Comparison of ENCODE assay signal across 8 cellular contexts in the genomic region with DNA sequence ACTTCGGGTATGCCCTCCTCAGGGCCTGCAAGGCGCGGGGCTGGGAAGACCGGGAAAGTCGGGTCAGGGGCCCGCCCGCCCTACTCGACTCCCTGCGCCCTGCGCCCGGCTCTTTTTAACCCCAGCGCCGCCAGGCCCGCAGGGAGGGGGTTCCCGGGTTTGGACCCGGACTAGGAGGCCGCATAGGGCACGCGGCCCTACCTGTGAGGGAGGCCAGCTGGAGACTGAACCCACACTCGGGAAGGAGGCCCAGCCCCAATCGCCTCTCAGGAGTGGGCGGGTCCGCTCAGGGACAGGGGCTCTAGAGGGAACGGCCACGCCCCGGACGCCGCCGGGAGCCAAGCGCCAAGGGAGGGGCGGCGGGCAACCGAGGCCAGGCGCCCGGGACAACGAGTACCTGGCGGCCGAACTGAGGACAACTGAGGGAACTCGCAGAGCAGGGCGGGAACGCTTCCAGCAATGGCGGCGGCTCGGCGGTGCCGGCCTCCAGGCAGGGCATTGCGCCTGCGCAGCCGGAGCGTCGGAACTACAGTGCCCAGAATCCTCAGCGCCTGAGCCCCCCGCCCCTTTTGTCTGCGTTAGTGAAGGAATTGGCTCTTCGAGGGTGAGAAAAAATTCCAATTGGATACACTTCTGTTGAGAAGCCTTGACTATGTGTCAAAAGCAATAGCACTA.
DNase-seq lines count a peak whose midpoint lies in the region; ATAC-seq and TF ChIP-seq lines count a peak whose summit lies in the region.

A gene (minus strand): TSS at position 484 of the 675 bp plus-strand sequence.

- H3K27me3 ChIP-seq in HUES6 (ENCODE audit: control insufficient read depth, insufficient read depth, low read length) (no peaks in the 10 kb centered on the region), OCI-LY1 (ENCODE audit: insufficient read depth, low read length) (no peaks in the 10 kb centered on the region)

- H3K9me3 ChIP-seq in HUES6 (ENCODE audit: control insufficient read depth, insufficient read depth, low read depth, low read length) = peaks cover 12% of the 10 kb centered on the region; the same call in 1 of the 2 replicates
- peaks cover 2% of the 10 kb centered on the region; the same call in 1 of the 2 replicates for H3K9me3 ChIP-seq in OCI-LY1 (ENCODE audit: low read length)

- H3K4me1 ChIP-seq in HUES6 (ENCODE audit: control insufficient read depth, insufficient read depth, low read length) = peaks cover 6% of the 10 kb centered on the region; the same call in 1 of the 2 replicates
- H3K4me1 ChIP-seq in OCI-LY1 (ENCODE audit: insufficient read depth, low read length, severe bottlenecking) = peaks cover 5% of the 10 kb centered on the region

- H3K36me3 ChIP-seq in HUES6 (ENCODE audit: control insufficient read depth, insufficient read depth, low read length) = no peaks in the 10 kb centered on the region
- H3K36me3 ChIP-seq in OCI-LY1 (ENCODE audit: insufficient read depth, low read length) = no peaks in the 10 kb centered on the region

- peak; percentile 90 for ATAC-seq in GM21423 (IDR thresholded peaks at IDR 0.05; ENCODE audit: unreplicated experiment)

- no peaks in the 10 kb centered on the region for H3K9me2 ChIP-seq in OCI-LY1 (ENCODE audit: low read depth, low read length)

- no peak for TF ChIP-seq CTCF in OCI-LY1 (IDR thresholded peaks at IDR 0.05; ENCODE audit: low read length)
- no peak for TF ChIP-seq CTCF in epithelial cell of esophagus (IDR thresholded peaks at IDR 0.05; ENCODE audit: insufficient read depth, low read depth, low read length, missing control alignments)

- H3K79me2 ChIP-seq in OCI-LY1 (ENCODE audit: insufficient read depth, low read length) = no peaks in the 10 kb centered on the region

- H3K9ac ChIP-seq in HUES6 (ENCODE audit: low read length) (peak within 1 kb of the TSS; percentile 52), OCI-LY1 (ENCODE audit: low read length) (peak within 1 kb of the TSS; percentile 77)

- peak within 1 kb of the TSS; percentile 78 for H3K4me2 ChIP-seq in OCI-LY1 (ENCODE audit: low read length)

- DNase-seq in D341Med (ENCODE audit: low spot score) = peak; percentile 92
- peak; percentile 84 for DNase-seq in activated T-cell treated with anti-CD3 and anti-CD28 coated beads for 4 hours
- peak; percentile 93 for DNase-seq in epithelial cell of esophagus (ENCODE audit: low read depth)
- DNase-seq in middle frontal gyrus (ENCODE audit: extremely low spot score, low spot score) = peak; percentile 88
- DNase-seq in stimulated activated CD8-positive, alpha-beta memory T cell treated with anti-CD3 and anti-CD28 coated beads, Interleukin-2, amount 100 ng/mL, for 1 hour (ENCODE audit: low read depth in 2 of 2) = peak; percentile 70 to 76

- H3K27ac ChIP-seq in HUES6 (ENCODE audit: low read depth, low read length) (peak within 1 kb of the TSS; percentile 59), OCI-LY1 (ENCODE audit: low read depth, low read length, poor library complexity, severe bottlenecking) (no peak within 1 kb of the TSS)

- H3K4me3 ChIP-seq in HUES6 (ENCODE audit: low read depth, low read length) (peak within 1 kb of the TSS; percentile 66), OCI-LY1 (ENCODE audit: low read depth, low read length, poor library complexity, severe bottlenecking) (peak within 1 kb of the TSS; percentile 76), epithelial cell of esophagus (ENCODE audit: low read length) (peak within 1 kb of the TSS; percentile 58)

- H4K20me1 ChIP-seq in OCI-LY1 (ENCODE audit: insufficient read depth, low read length) = no peaks in the 10 kb centered on the region

- no peaks in the 10 kb centered on the region for H3F3A ChIP-seq in OCI-LY1 (ENCODE audit: insufficient read depth, low read length)

- H2AFZ ChIP-seq in OCI-LY1 (ENCODE audit: low read length) = no peak within 1 kb of the TSS
